In the genomic region with DNA sequence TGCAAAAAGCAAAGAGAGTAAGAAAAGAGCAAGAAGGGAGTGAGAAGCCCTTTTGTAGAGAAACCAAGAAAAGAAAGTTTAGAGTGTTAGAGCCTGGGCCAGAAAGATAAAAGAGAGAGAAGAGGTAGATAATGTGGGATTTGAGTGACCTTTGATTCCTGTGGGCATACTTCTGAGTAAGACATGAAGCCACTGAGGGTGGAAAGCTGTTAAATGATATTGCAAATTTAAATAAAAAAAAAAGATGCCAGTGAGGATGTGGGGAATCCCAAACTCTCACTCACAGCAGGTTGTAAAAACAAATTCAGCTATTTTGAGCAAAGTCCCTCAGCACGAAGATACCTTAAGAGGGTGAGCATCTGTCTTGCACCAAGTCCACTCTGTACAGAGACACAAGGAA, we compare ENCODE assay signal across 1 cellular context.
A peak's percentile ranks its signal among the peaks of the same experiment; 100 is the strongest.
TF ChIP-seq lines count a peak whose summit lies in the region.

No MANE protein-coding gene starts in this region.

TF ChIP-seq in K562, 482 proteins besides CTCF, POLR2A, EP300 and RAD21 (continued from another document and continues in another):
- TF ChIP-seq, protein P1, sequence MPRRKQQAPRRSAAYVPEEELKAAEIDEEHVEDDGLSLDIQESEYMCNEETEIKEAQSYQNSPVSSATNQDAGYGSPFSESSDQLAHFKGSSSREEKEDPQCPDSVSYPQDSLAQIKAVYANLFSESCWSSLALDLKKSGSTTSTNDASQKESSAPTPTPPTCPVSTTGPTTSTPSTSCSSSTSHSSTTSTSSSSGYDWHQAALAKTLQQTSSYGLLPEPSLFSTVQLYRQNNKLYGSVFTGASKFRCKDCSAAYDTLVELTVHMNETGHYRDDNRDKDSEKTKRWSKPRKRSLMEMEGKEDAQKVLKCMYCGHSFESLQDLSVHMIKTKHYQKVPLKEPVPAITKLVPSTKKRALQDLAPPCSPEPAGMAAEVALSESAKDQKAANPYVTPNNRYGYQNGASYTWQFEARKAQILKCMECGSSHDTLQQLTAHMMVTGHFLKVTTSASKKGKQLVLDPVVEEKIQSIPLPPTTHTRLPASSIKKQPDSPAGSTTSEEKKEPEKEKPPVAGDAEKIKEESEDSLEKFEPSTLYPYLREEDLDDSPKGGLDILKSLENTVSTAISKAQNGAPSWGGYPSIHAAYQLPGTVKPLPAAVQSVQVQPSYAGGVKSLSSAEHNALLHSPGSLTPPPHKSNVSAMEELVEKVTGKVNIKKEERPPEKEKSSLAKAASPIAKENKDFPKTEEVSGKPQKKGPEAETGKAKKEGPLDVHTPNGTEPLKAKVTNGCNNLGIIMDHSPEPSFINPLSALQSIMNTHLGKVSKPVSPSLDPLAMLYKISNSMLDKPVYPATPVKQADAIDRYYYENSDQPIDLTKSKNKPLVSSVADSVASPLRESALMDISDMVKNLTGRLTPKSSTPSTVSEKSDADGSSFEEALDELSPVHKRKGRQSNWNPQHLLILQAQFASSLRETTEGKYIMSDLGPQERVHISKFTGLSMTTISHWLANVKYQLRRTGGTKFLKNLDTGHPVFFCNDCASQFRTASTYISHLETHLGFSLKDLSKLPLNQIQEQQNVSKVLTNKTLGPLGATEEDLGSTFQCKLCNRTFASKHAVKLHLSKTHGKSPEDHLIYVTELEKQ (CRISPR knock-in tag; IDR thresholded peaks at IDR 0.05), result 0 out of 2 replicates have a peak, but pooled peaks have one; percentile 6
- TF ChIP-seq TEAD1 (CRISPR knock-in tag; IDR thresholded peaks at IDR 0.05) (0 out of 4 replicates have a peak, but pooled peaks of 1 of the 2 experiments have one; percentile 40), ZNF41 (CRISPR knock-in tag; conservative IDR thresholded peaks at IDR 0.05) (0 out of 2 replicates have a peak, but pooled peaks have one; percentile 42), RNF2 (IDR thresholded peaks at IDR 0.05) (no peak), ZNF668 (CRISPR knock-in tag; IDR thresholded peaks at IDR 0.05) (no peak), ZNF444 (CRISPR knock-in tag; IDR thresholded peaks at IDR 0.05) (no peak), GTF2E2 (tag; IDR thresholded peaks at IDR 0.05) (no peak), ZEB2 (IDR thresholded peaks at IDR 0.05) (no peak), CCNT2 (IDR thresholded peaks at IDR 0.05; ENCODE audit: borderline replicate concordance, extremely low read depth, insufficient read length, low read depth, low read length) (no peak), KAT8 (IDR thresholded peaks at IDR 0.05; ENCODE audit: low read depth) (no peak), WHSC1 (IDR thresholded peaks at IDR 0.05; ENCODE audit: low read length) (no peak), PTRF (tag; IDR thresholded peaks at IDR 0.05) (no peak), ZNF699 (CRISPR knock-in tag; IDR thresholded peaks at IDR 0.05; ENCODE audit: insufficient replicate concordance) (no peak), OTX1 (CRISPR knock-in tag; IDR thresholded peaks at IDR 0.05) (0 out of 2 replicates have a peak, but pooled peaks have one; percentile 37), ZNF197 (CRISPR knock-in tag; IDR thresholded peaks at IDR 0.05; ENCODE audit: low read depth) (no peak), FOXK1 (CRISPR knock-in tag; IDR thresholded peaks at IDR 0.05; ENCODE audit: borderline replicate concordance) (no peak), NCOA6 (IDR thresholded peaks at IDR 0.05) (no peak), CBFA2T2 (conservative IDR thresholded peaks at IDR 0.05) (no peak), CREBBP (IDR thresholded peaks at IDR 0.05; ENCODE audit: low read depth, low read length) (no peak), ZNF77 (CRISPR knock-in tag; IDR thresholded peaks at IDR 0.05) (no peak), ZNF384 (IDR thresholded peaks at IDR 0.05; ENCODE audit: low read depth, low read length) (no peak), ZNF23 (CRISPR knock-in tag; IDR thresholded peaks at IDR 0.05) (no peak), PCBP1 (IDR thresholded peaks at IDR 0.05; ENCODE audit: low read depth, low read length, poor library complexity, severe bottlenecking) (no peak), MTF1 (CRISPR knock-in tag; IDR thresholded peaks at IDR 0.05; ENCODE audit: borderline replicate concordance) (no peak), HDAC6 (IDR thresholded peaks at IDR 0.05; ENCODE audit: low read depth, low read length) (no peak), HMGN3 (IDR thresholded peaks at IDR 0.05; ENCODE audit: borderline replicate concordance, extremely low read depth, insufficient read length, low read depth, low read length) (no peak), NEUROD1 (IDR thresholded peaks at IDR 0.05; ENCODE audit: borderline replicate concordance, low read depth, low read length, partially characterized antibody) (no peak), TAL1 (IDR thresholded peaks at IDR 0.05) (no peak), HDAC2 (IDR thresholded peaks at IDR 0.05) (no peak), ZNF282 (CRISPR knock-in tag; IDR thresholded peaks at IDR 0.05) (no peak), CBFA2T3 (IDR thresholded peaks at IDR 0.05) (no peak), BDP1 (IDR thresholded peaks at IDR 0.05; ENCODE audit: insufficient read depth, insufficient read length) (no peak), BRD9 (IDR thresholded peaks at IDR 0.05; ENCODE audit: low read depth, partially characterized antibody) (no peak), CCAR2 (IDR thresholded peaks at IDR 0.05; ENCODE audit: low read depth, low read length) (no peak), ZSCAN32 (CRISPR knock-in tag; IDR thresholded peaks at IDR 0.05) (peak; percentile 68; the same call in 1 of the 2 replicates), CBX8 (IDR thresholded peaks at IDR 0.05; ENCODE audit: borderline replicate concordance, extremely low read depth, low read depth, low read length, poor library complexity, severe bottlenecking) (no peak), ZNF263 (CRISPR knock-in tag; IDR thresholded peaks at IDR 0.05; ENCODE audit: borderline replicate concordance) (no peak)
- TF ChIP-seq, protein P2, sequence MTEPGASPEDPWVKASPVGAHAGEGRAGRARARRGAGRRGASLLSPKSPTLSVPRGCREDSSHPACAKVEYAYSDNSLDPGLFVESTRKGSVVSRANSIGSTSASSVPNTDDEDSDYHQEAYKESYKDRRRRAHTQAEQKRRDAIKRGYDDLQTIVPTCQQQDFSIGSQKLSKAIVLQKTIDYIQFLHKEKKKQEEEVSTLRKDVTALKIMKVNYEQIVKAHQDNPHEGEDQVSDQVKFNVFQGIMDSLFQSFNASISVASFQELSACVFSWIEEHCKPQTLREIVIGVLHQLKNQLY (CRISPR knock-in tag; conservative IDR thresholded peaks at IDR 0.05), result 0 out of 4 replicates have a peak, but pooled peaks of 1 of the 2 experiments have one; percentile 24
- TF ChIP-seq, protein P3, sequence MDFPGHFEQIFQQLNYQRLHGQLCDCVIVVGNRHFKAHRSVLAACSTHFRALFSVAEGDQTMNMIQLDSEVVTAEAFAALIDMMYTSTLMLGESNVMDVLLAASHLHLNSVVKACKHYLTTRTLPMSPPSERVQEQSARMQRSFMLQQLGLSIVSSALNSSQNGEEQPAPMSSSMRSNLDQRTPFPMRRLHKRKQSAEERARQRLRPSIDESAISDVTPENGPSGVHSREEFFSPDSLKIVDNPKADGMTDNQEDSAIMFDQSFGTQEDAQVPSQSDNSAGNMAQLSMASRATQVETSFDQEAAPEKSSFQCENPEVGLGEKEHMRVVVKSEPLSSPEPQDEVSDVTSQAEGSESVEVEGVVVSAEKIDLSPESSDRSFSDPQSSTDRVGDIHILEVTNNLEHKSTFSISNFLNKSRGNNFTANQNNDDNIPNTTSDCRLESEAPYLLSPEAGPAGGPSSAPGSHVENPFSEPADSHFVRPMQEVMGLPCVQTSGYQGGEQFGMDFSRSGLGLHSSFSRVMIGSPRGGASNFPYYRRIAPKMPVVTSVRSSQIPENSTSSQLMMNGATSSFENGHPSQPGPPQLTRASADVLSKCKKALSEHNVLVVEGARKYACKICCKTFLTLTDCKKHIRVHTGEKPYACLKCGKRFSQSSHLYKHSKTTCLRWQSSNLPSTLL (IDR thresholded peaks at IDR 0.05), result no peak
- TF ChIP-seq, protein P4, sequence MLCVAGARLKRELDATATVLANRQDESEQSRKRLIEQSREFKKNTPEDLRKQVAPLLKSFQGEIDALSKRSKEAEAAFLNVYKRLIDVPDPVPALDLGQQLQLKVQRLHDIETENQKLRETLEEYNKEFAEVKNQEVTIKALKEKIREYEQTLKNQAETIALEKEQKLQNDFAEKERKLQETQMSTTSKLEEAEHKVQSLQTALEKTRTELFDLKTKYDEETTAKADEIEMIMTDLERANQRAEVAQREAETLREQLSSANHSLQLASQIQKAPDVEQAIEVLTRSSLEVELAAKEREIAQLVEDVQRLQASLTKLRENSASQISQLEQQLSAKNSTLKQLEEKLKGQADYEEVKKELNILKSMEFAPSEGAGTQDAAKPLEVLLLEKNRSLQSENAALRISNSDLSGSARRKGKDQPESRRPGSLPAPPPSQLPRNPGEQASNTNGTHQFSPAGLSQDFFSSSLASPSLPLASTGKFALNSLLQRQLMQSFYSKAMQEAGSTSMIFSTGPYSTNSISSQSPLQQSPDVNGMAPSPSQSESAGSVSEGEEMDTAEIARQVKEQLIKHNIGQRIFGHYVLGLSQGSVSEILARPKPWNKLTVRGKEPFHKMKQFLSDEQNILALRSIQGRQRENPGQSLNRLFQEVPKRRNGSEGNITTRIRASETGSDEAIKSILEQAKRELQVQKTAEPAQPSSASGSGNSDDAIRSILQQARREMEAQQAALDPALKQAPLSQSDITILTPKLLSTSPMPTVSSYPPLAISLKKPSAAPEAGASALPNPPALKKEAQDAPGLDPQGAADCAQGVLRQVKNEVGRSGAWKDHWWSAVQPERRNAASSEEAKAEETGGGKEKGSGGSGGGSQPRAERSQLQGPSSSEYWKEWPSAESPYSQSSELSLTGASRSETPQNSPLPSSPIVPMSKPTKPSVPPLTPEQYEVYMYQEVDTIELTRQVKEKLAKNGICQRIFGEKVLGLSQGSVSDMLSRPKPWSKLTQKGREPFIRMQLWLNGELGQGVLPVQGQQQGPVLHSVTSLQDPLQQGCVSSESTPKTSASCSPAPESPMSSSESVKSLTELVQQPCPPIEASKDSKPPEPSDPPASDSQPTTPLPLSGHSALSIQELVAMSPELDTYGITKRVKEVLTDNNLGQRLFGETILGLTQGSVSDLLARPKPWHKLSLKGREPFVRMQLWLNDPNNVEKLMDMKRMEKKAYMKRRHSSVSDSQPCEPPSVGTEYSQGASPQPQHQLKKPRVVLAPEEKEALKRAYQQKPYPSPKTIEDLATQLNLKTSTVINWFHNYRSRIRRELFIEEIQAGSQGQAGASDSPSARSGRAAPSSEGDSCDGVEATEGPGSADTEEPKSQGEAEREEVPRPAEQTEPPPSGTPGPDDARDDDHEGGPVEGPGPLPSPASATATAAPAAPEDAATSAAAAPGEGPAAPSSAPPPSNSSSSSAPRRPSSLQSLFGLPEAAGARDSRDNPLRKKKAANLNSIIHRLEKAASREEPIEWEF (CRISPR knock-in tag; IDR thresholded peaks at IDR 0.05), result 0 out of 2 replicates have a peak, but pooled peaks have one; percentile 57
- TF ChIP-seq, protein P5, sequence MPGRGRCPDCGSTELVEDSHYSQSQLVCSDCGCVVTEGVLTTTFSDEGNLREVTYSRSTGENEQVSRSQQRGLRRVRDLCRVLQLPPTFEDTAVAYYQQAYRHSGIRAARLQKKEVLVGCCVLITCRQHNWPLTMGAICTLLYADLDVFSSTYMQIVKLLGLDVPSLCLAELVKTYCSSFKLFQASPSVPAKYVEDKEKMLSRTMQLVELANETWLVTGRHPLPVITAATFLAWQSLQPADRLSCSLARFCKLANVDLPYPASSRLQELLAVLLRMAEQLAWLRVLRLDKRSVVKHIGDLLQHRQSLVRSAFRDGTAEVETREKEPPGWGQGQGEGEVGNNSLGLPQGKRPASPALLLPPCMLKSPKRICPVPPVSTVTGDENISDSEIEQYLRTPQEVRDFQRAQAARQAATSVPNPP (IDR thresholded peaks at IDR 0.05; ENCODE audit: borderline replicate concordance, insufficient read depth, insufficient read length), result no peak
- TF ChIP-seq, protein P6, sequence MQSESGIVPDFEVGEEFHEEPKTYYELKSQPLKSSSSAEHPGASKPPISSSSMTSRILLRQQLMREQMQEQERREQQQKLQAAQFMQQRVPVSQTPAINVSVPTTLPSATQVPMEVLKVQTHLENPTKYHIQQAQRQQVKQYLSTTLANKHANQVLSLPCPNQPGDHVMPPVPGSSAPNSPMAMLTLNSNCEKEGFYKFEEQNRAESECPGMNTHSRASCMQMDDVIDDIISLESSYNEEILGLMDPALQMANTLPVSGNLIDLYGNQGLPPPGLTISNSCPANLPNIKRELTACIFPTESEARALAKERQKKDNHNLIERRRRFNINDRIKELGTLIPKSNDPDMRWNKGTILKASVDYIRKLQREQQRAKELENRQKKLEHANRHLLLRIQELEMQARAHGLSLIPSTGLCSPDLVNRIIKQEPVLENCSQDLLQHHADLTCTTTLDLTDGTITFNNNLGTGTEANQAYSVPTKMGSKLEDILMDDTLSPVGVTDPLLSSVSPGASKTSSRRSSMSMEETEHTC (IDR thresholded peaks at IDR 0.05), result no peak
- TF ChIP-seq, protein P7, sequence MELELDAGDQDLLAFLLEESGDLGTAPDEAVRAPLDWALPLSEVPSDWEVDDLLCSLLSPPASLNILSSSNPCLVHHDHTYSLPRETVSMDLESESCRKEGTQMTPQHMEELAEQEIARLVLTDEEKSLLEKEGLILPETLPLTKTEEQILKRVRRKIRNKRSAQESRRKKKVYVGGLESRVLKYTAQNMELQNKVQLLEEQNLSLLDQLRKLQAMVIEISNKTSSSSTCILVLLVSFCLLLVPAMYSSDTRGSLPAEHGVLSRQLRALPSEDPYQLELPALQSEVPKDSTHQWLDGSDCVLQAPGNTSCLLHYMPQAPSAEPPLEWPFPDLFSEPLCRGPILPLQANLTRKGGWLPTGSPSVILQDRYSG (tag; conservative IDR thresholded peaks at IDR 0.05; ENCODE audit: low read depth), result no peak
- TF ChIP-seq, protein P8, sequence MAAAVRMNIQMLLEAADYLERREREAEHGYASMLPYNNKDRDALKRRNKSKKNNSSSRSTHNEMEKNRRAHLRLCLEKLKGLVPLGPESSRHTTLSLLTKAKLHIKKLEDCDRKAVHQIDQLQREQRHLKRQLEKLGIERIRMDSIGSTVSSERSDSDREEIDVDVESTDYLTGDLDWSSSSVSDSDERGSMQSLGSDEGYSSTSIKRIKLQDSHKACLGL (CRISPR knock-in tag; IDR thresholded peaks at IDR 0.05; ENCODE audit: borderline replicate concordance, poor library complexity, severe bottlenecking), result no peak
- TF ChIP-seq, protein P9, sequence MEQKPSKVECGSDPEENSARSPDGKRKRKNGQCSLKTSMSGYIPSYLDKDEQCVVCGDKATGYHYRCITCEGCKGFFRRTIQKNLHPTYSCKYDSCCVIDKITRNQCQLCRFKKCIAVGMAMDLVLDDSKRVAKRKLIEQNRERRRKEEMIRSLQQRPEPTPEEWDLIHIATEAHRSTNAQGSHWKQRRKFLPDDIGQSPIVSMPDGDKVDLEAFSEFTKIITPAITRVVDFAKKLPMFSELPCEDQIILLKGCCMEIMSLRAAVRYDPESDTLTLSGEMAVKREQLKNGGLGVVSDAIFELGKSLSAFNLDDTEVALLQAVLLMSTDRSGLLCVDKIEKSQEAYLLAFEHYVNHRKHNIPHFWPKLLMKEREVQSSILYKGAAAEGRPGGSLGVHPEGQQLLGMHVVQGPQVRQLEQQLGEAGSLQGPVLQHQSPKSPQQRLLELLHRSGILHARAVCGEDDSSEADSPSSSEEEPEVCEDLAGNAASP (IDR thresholded peaks at IDR 0.05), result no peak
- TF ChIP-seq, protein P10, sequence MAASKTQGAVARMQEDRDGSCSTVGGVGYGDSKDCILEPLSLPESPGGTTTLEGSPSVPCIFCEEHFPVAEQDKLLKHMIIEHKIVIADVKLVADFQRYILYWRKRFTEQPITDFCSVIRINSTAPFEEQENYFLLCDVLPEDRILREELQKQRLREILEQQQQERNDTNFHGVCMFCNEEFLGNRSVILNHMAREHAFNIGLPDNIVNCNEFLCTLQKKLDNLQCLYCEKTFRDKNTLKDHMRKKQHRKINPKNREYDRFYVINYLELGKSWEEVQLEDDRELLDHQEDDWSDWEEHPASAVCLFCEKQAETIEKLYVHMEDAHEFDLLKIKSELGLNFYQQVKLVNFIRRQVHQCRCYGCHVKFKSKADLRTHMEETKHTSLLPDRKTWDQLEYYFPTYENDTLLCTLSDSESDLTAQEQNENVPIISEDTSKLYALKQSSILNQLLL (CRISPR knock-in tag; IDR thresholded peaks at IDR 0.05; ENCODE audit: borderline replicate concordance), result peak; percentile 47; the same call in 1 of the 2 replicates
